In the genomic region with DNA sequence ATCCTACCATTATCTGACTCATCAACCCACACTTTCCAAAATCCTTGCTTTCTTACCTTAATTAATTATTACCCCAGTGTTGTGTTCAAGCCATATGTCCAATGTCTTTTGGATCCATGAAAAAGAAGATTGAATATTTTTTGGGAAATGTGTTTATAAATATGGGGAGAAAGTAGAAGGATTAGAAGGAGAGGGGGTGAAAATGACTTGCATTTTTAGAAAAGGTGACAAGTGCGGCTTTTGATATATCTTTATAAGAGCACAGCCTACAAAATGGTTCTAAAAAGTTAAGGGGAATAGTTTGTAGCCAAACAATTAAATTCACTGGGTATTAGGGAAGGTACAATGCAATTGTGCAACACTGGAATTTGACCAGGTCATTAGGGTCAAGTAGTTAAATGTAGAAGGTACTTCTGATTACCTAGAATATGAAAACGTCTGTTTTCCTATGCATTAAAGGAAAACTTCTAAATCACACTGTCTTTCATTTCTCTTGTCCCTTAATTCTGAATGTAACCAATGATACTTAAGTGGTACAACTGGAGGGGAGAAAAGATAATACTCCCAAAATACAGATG, we compare ENCODE assay signal across 1 cellular context.
TF ChIP-seq lines count a peak whose summit lies in the region.

No MANE protein-coding gene starts in this region.

TF ChIP-seq in endothelial cell of umbilical vein, 7 proteins besides CTCF, POLR2A, EP300 and RAD21 (continued from another document):
- TF ChIP-seq POLR2AphosphoS5 (IDR thresholded peaks at IDR 0.05; ENCODE audit: insufficient read depth, low read depth, low read length) (no peak), JUN (IDR thresholded peaks at IDR 0.05; ENCODE audit: borderline replicate concordance, insufficient read depth, insufficient read length, low read depth) (no peak), FOS (IDR thresholded peaks at IDR 0.05; ENCODE audit: borderline replicate concordance, insufficient read depth, low read length) (no peak), GATA2 (IDR thresholded peaks at IDR 0.05; ENCODE audit: insufficient read depth, insufficient read length, low read depth, low read length) (no peak)
